ENCODE assay signal across 1 cellular context in the genomic region with DNA sequence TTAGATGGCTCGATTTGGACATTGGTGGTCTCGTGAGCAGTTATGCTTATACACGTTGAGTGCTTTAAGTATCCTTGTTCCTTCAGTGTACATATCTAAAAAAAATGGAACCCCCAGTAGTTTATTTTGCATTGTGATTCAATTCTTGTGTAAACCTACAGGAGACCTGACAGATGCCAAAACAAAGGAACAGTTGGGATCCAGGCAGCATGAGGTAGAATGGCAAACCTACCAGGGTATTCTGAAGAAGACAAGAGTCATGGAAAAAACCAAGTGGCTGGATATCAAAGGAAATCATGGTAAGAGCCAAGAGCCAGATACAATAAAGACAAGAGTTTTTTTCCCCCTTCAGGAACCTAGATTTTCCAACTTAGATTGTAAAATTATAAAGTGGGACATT.
TF ChIP-seq lines count a peak whose summit lies in the region.

No MANE protein-coding gene starts in this region.

TF ChIP-seq in GM23338, 12 proteins besides CTCF, POLR2A, EP300 and RAD21:
- TF ChIP-seq ZNF114 (CRISPR knock-in tag; IDR thresholded peaks at IDR 0.05) (no peak), ZNF331 (CRISPR knock-in tag; IDR thresholded peaks at IDR 0.05; ENCODE audit: low read depth) (no peak), EZH2 (IDR thresholded peaks at IDR 0.05; ENCODE audit: low read depth, unreplicated experiment) (no peak), POLR2AphosphoS5 (IDR thresholded peaks at IDR 0.05; ENCODE audit: low read depth) (no peak), JUNB (IDR thresholded peaks at IDR 0.05; ENCODE audit: unreplicated experiment) (no peak), NANOG (IDR thresholded peaks at IDR 0.05; ENCODE audit: borderline replicate concordance) (no peak), EZH2phosphoT487 (IDR thresholded peaks at IDR 0.05; ENCODE audit: unreplicated experiment) (no peak), REST (IDR thresholded peaks at IDR 0.05; ENCODE audit: unreplicated experiment) (no peak), CREB1 (CRISPR knock-in tag; IDR thresholded peaks at IDR 0.05; ENCODE audit: low read depth) (no peak), STAT1 (IDR thresholded peaks at IDR 0.05; ENCODE audit: unreplicated experiment) (no peak)
- TF ChIP-seq, protein P1, sequence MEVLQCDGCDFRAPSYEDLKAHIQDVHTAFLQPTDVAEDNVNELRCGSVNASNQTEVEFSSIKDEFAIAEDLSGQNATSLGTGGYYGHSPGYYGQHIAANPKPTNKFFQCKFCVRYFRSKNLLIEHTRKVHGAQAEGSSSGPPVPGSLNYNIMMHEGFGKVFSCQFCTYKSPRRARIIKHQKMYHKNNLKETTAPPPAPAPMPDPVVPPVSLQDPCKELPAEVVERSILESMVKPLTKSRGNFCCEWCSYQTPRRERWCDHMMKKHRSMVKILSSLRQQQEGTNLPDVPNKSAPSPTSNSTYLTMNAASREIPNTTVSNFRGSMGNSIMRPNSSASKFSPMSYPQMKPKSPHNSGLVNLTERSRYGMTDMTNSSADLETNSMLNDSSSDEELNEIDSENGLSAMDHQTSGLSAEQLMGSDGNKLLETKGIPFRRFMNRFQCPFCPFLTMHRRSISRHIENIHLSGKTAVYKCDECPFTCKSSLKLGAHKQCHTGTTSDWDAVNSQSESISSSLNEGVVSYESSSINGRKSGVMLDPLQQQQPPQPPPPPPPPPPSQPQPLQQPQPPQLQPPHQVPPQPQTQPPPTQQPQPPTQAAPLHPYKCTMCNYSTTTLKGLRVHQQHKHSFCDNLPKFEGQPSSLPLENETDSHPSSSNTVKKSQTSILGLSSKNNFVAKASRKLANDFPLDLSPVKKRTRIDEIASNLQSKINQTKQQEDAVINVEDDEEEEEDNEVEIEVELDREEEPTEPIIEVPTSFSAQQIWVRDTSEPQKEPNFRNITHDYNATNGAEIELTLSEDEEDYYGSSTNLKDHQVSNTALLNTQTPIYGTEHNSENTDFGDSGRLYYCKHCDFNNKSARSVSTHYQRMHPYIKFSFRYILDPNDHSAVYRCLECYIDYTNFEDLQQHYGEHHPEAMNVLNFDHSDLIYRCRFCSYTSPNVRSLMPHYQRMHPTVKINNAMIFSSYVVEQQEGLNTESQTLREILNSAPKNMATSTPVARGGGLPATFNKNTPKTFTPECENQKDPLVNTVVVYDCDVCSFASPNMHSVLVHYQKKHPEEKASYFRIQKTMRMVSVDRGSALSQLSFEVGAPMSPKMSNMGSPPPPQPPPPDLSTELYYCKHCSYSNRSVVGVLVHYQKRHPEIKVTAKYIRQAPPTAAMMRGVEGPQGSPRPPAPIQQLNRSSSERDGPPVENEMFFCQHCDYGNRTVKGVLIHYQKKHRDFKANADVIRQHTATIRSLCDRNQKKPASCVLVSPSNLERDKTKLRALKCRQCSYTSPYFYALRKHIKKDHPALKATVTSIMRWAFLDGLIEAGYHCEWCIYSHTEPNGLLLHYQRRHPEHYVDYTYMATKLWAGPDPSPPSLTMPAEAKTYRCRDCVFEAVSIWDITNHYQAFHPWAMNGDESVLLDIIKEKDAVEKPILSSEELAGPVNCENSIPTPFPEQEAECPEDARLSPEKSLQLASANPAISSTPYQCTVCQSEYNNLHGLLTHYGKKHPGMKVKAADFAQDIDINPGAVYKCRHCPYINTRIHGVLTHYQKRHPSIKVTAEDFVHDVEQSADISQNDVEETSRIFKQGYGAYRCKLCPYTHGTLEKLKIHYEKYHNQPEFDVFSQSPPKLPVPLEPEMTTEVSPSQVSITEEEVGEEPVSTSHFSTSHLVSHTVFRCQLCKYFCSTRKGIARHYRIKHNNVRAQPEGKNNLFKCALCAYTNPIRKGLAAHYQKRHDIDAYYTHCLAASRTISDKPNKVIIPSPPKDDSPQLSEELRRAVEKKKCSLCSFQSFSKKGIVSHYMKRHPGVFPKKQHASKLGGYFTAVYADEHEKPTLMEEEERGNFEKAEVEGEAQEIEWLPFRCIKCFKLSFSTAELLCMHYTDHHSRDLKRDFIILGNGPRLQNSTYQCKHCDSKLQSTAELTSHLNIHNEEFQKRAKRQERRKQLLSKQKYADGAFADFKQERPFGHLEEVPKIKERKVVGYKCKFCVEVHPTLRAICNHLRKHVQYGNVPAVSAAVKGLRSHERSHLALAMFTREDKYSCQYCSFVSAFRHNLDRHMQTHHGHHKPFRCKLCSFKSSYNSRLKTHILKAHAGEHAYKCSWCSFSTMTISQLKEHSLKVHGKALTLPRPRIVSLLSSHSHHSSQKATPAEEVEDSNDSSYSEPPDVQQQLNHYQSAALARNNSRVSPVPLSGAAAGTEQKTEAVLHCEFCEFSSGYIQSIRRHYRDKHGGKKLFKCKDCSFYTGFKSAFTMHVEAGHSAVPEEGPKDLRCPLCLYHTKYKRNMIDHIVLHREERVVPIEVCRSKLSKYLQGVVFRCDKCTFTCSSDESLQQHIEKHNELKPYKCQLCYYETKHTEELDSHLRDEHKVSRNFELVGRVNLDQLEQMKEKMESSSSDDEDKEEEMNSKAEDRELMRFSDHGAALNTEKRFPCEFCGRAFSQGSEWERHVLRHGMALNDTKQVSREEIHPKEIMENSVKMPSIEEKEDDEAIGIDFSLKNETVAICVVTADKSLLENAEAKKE (CRISPR knock-in tag; IDR thresholded peaks at IDR 0.05): no peak
- TF ChIP-seq, protein P2, sequence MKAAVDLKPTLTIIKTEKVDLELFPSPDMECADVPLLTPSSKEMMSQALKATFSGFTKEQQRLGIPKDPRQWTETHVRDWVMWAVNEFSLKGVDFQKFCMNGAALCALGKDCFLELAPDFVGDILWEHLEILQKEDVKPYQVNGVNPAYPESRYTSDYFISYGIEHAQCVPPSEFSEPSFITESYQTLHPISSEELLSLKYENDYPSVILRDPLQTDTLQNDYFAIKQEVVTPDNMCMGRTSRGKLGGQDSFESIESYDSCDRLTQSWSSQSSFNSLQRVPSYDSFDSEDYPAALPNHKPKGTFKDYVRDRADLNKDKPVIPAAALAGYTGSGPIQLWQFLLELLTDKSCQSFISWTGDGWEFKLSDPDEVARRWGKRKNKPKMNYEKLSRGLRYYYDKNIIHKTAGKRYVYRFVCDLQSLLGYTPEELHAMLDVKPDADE (IDR thresholded peaks at IDR 0.05): no peak
